1 cellular context compared by ENCODE assay signal in genomic region chr20:25165128-25165527, GRCh38.
"Had no signal": no experiment of that assay in that cellular context is flagged by ENCODE, and none has a peak within 500 bp of the region (broad histone marks: within the 10 kb centered on the region; RNA-seq: fewer than 3 reads in every experiment).

No MANE protein-coding gene starts in this region.

- ATAC-seq: GM12878 had no signal

- H3K4me3 ChIP-seq: GM12878 had no signal
